In genomic region chr17:32590974-32591373, GRCh38 we compare ENCODE assay signal across 28 cellular contexts.
DNase-seq lines count a peak whose midpoint lies in the region; ATAC-seq and TF ChIP-seq lines count a peak whose summit lies in the region.
"Had no signal": no experiment of that assay in that cellular context is flagged by ENCODE, and none has a peak within 500 bp of the region (broad histone marks: within the 10 kb centered on the region; RNA-seq: fewer than 3 reads in every experiment).

No MANE protein-coding gene starts in this region.

- H3K4me3 Mint-ChIP-seq in H9 = no peak overlapping the region
- H3K4me3 Mint-ChIP-seq: brain; naive B cell; stimulated activated naive B cell treated with anti-CD40 and anti-IgM and Interleukin-4, amounts not matched to agents 10 μg/mL and 1 μg/mL and 100 μg/mL, for 72 hours; T-helper 2 cell treated with Interferon-gamma antibody and Interleukin-4, amounts not matched to agents 5 μg/mL and 100 μg/mL, for 36 hours had no signal

- no peaks in the 10 kb centered on the region for H3K4me1 ChIP-seq in H9 (ENCODE audit: insufficient read depth, low read length)
- H3K4me1 ChIP-seq: adrenal gland, Caco-2, left ventricle myocardium inferior, uterus had no signal

- no peak overlapping the region for H3K4me3 ChIP-seq in WERI-Rb-1 (ENCODE audit: low read depth, low read length)
- H3K4me3 ChIP-seq in H7 (ENCODE audit: insufficient read depth, low read depth, low read length) = no peak overlapping the region
- H3K4me3 ChIP-seq: adrenal gland, BLaER1, heart right ventricle, left ventricle myocardium inferior, spleen, uterus had no signal

- no peak overlapping the region for H2BK120ac ChIP-seq in H9 (ENCODE audit: low read depth, low read length, poor library complexity, severe bottlenecking)

- H3K27me3 ChIP-seq in H9 (ENCODE audit: insufficient read depth, low read length) (no peaks in the 10 kb centered on the region), WERI-Rb-1 (ENCODE audit: insufficient read depth, low read depth, severe bottlenecking) (no peaks in the 10 kb centered on the region), H7 (ENCODE audit: control insufficient read depth, insufficient read depth, low read length) (no peaks in the 10 kb centered on the region)
- H3K27me3 ChIP-seq: adrenal gland, BLaER1, heart right ventricle, spleen, uterus had no signal

- H3K36me3 Mint-ChIP-seq in H9 (ENCODE audit: insufficient read depth in 1 of 3, low read depth in 3 of 3) = no peaks in the 10 kb centered on the region
- H3K36me3 Mint-ChIP-seq: brain, naive B cell had no signal

- no peak overlapping the region for H4K91ac ChIP-seq in H9 (ENCODE audit: insufficient read length, low read depth, low read length)

- no peak for ATAC-seq in GM21390 (IDR thresholded peaks at IDR 0.05; ENCODE audit: unreplicated experiment)
- ATAC-seq: HCT116; SK-N-SH treated with all-trans-retinoic acid at 6 μM for 48 hours; stimulated activated naive B cell treated with anti-CD40 and anti-IgM and Interleukin-4, amounts not matched to agents 10 μg/mL and 1 μg/mL and 100 μg/mL, for 72 hours had no signal

- peak overlapping the region in 2 of 3 experiments; percentile 26 to 78; a peak in 2 of 7 replicates for H3K27ac Mint-ChIP-seq in H9
- H3K27ac Mint-ChIP-seq: stimulated activated naive B cell treated with anti-CD40 and anti-IgM and Interleukin-4, amounts not matched to agents 10 μg/mL and 1 μg/mL and 100 μg/mL, for 72 hours; T-helper 2 cell treated with Interferon-gamma antibody and Interleukin-4, amounts not matched to agents 5 μg/mL and 100 μg/mL, for 36 hours had no signal

- H2AFZ ChIP-seq in H9 (ENCODE audit: low read length) = no peak overlapping the region

- no peak overlapping the region for H4K5ac ChIP-seq in H9 (ENCODE audit: insufficient read length, low read depth, low read length)

- H3K27ac ChIP-seq in H9 (ENCODE audit: insufficient read length, low read depth, low read length) (no peak overlapping the region), WERI-Rb-1 (peak overlapping the region; percentile 48)
- H3K27ac ChIP-seq: adrenal gland, BLaER1, heart right ventricle, left ventricle myocardium inferior, spleen, uterus had no signal

- H3K23me2 ChIP-seq in H9 (ENCODE audit: insufficient read length, low read depth, low read length, poor library complexity, severe bottlenecking) = no peaks in the 10 kb centered on the region

- H3T11ph ChIP-seq in H9 (ENCODE audit: low read length) = no peak overlapping the region

- no peaks in the 10 kb centered on the region for H3K36me3 ChIP-seq in WERI-Rb-1
- H3K36me3 ChIP-seq in H7 (replicated peaks; ENCODE audit: control insufficient read depth, insufficient read depth, low read length) = no peaks in the 10 kb centered on the region
- H3K36me3 ChIP-seq: adrenal gland, BLaER1, heart right ventricle, left ventricle myocardium inferior, spleen, uterus had no signal

- H3K4me2 ChIP-seq in H9 (ENCODE audit: insufficient read depth, insufficient read length, low read length) = no peak overlapping the region
- H3K4me2 ChIP-seq: BLaER1 had no signal

- intact Hi-C loops in posterior vena cava (cut with DNase I) = no loop called here

- no peaks in the 10 kb centered on the region for H3K9me3 Mint-ChIP-seq in H9
- H3K9me3 Mint-ChIP-seq: naive B cell; T-helper 2 cell treated with Interferon-gamma antibody and Interleukin-4, amounts not matched to agents 5 μg/mL and 100 μg/mL, for 36 hours had no signal

- no CpG with 5 or more reads among the region's 4 CpGs for WGBS in H9 (ENCODE audit: extremely low coverage, insufficient read length, low lambda C conversion rate)

- no peak overlapping the region for H3K23ac ChIP-seq in H9 (ENCODE audit: insufficient read length, low read depth, low read length)

- DNase-seq in H9 = no peak
- DNase-seq in NCI-H146 (lab: John Stamatoyannopoulos, UW) = peak; percentile 49
- DNase-seq in NCI-H345 treated with DMSO at 0.1 percent for 48 hours (lab: John Stamatoyannopoulos, UW; ENCODE audit: unreplicated experiment) = peak; percentile 78
- DNase-seq in WERI-Rb-1 = no peak
- DNase-seq in posterior vena cava (ENCODE audit: low spot score) = no peak
- no peak for DNase-seq in H7
- DNase-seq in SKM-1 treated with dmso at 0.1 percent for 144 hours (lab: John Stamatoyannopoulos, UW; ENCODE audit: unreplicated experiment) = no peak
- DNase-seq: activated CD4-positive, alpha-beta T cell treated with anti-CD3 and anti-CD28 coated beads for 48 hours; activated naive CD4-positive, alpha-beta T cell treated with Interleukin-2 at 50 U/mL for 16 hours; activated T-cell treated with anti-CD3 and anti-CD28 coated beads, Interleukin-2, amount 50 U/mL, for 48 hours; adrenal gland; Caco-2; EL; erythroblast; heart right ventricle; left ventricle myocardium inferior; naive B cell; occipital lobe; spleen; stimulated activated CD4-positive, alpha-beta T cell treated with anti-CD3 and anti-CD28 coated beads, Interleukin-4, amount 100 ng/mL, for 24 hours; stimulated activated naive B cell treated with anti-CD40 and anti-IgM and Interleukin-4, amounts not matched to agents 10 μg/mL and 1 μg/mL and 100 μg/mL, for 72 hours; uterus had no signal

- H3K79me2 ChIP-seq in H9 (ENCODE audit: insufficient read depth, low read length) = no peaks in the 10 kb centered on the region

- H4K8ac ChIP-seq in H9 (replicated peaks; ENCODE audit: insufficient read length, low read depth, low read length) = no peak overlapping the region

- no peak overlapping the region for H2BK20ac ChIP-seq in H9 (ENCODE audit: low read depth, low read length, poor library complexity, severe bottlenecking)

- H2BK15ac ChIP-seq in H9 (ENCODE audit: low read depth, low read length) = no peak overlapping the region

- no peak overlapping the region for H3K14ac ChIP-seq in H9 (ENCODE audit: insufficient read depth, low read length)

- no peaks in the 10 kb centered on the region for H3K79me1 ChIP-seq in H9 (ENCODE audit: insufficient read depth, low read depth, low read length, poor library complexity, severe bottlenecking)

- H3K9me3 ChIP-seq in H9 (ENCODE audit: control insufficient read depth, low read depth, low read length) (no peaks in the 10 kb centered on the region), WERI-Rb-1 (ENCODE audit: severe bottlenecking) (no peaks in the 10 kb centered on the region)
- H3K9me3 ChIP-seq: adrenal gland, BLaER1, Caco-2, heart right ventricle, left ventricle myocardium inferior, spleen, uterus had no signal

- no peak overlapping the region for H2BK5ac ChIP-seq in H9 (ENCODE audit: insufficient read length, low read length)

- no peak overlapping the region for H3K9ac ChIP-seq in H9 (ENCODE audit: extremely low read depth, insufficient read length, low read length)
- H3K9ac ChIP-seq: BLaER1 had no signal

- H2AK5ac ChIP-seq in H9 (ENCODE audit: insufficient read length, low read length) = no peak overlapping the region

- H3K4me1 Mint-ChIP-seq in H9 = peaks cover 7 to 11% of the 10 kb centered on the region in 2 experiments; a peak in 2 of 4 replicates

- no peak overlapping the region for H3K56ac ChIP-seq in H9 (ENCODE audit: insufficient read length, low read depth, low read length)

- no peaks in the 10 kb centered on the region for H4K20me1 ChIP-seq in H9 (ENCODE audit: control insufficient read depth, insufficient read depth, insufficient read length)
- H4K20me1 ChIP-seq: BLaER1 had no signal

- H3K4ac ChIP-seq in H9 (ENCODE audit: low read depth, low read length) = no peak overlapping the region

- no peak overlapping the region for H2BK12ac ChIP-seq in H9 (ENCODE audit: insufficient read length, low read depth, low read length)

- peaks cover 2% of the 10 kb centered on the region; the same call in 1 of the 2 replicates for H3K27me3 Mint-ChIP-seq in H9 (ENCODE audit: low read depth)
- H3K27me3 Mint-ChIP-seq: brain; naive B cell; stimulated activated naive B cell treated with anti-CD40 and anti-IgM and Interleukin-4, amounts not matched to agents 10 μg/mL and 1 μg/mL and 100 μg/mL, for 72 hours had no signal

- no peak for TF ChIP-seq CTCF in H9 (conservative IDR thresholded peaks at IDR 0.05)
- no peak for TF ChIP-seq CTCF in WERI-Rb-1 (IDR thresholded peaks at IDR 0.05; ENCODE audit: low read depth, low read length)

- no peak overlapping the region for H3K18ac ChIP-seq in H9 (ENCODE audit: insufficient read length, low read depth, low read length)

Comparison
In these comparisons a context has a peak if more than half of its experiments do, and no peak if none do; other contexts are left out.
1. DNase-seq: peak in NCI-H146 (single experiment) and NCI-H345 treated with DMSO at 0.1 percent for 48 hours (single experiment); none in H9 (single experiment), WERI-Rb-1 (single experiment), posterior vena cava (single experiment), H7 (single experiment) and SKM-1 treated with dmso at 0.1 percent for 144 hours (single experiment).